ENCODE assay signal across 18 cellular contexts in genomic region chr22:45946805-45947600, GRCh38. TPM values are rescaled to one million over a fixed set of nuclear protein-coding genes. Genes with fewer than 3 reads are reported as not detected.
DNase-seq lines count a peak whose midpoint lies in the region; ATAC-seq and TF ChIP-seq lines count a peak whose summit lies in the region.
"Had no signal": no experiment of that assay in that cellular context is flagged by ENCODE, and none has a peak within 500 bp of the region (broad histone marks: within the 10 kb centered on the region; RNA-seq: fewer than 3 reads in every experiment).

No MANE protein-coding gene starts in this region.

- intact Hi-C loops in activated naive CD4-positive, alpha-beta T cell treated with anti-CD3 and anti-CD28 coated beads for 36 hours (cut with micrococcal nuclease): no loop called here

- POLR2A ChIA-PET in WTC11 (lab: Charles Lee): no interaction called here

- no peak overlapping the region for H3K14ac ChIP-seq in mesenchymal stem cell (ENCODE audit: low read length in 2 of 2)

- no peak overlapping the region for H3K4me3 Mint-ChIP-seq in activated naive CD4-positive, alpha-beta T cell treated with anti-CD3 and anti-CD28 coated beads, Interleukin-2, amount 10 ng/mL, durations not matched to agents 7 days and 5 days
- no peak overlapping the region for H3K4me3 Mint-ChIP-seq in activated naive CD4-positive, alpha-beta T cell treated with anti-CD3 and anti-CD28 coated beads for 36 hours
- H3K4me3 Mint-ChIP-seq in WTC11: no peak overlapping the region
- H3K4me3 Mint-ChIP-seq: stimulated activated naive CD8-positive, alpha-beta T cell treated with anti-CD3 and anti-CD28 coated beads, Interleukin-15, Interleukin-2, amounts not matched to agents 100 ng/mL and 50 ng/mL, for 24 hours had no signal

- H3K4me2 ChIP-seq in mesenchymal stem cell (ENCODE audit: low read length, poor library complexity, severe bottlenecking): no peak overlapping the region

- no peaks in the 10 kb centered on the region for H3K36me3 Mint-ChIP-seq in activated naive CD4-positive, alpha-beta T cell treated with anti-CD3 and anti-CD28 coated beads, Interleukin-2, amount 10 ng/mL, durations not matched to agents 7 days and 5 days
- H3K36me3 Mint-ChIP-seq in activated naive CD4-positive, alpha-beta T cell treated with anti-CD3 and anti-CD28 coated beads for 36 hours (ENCODE audit: low read depth): no peaks in the 10 kb centered on the region
- H3K36me3 Mint-ChIP-seq in WTC11: no peaks in the 10 kb centered on the region

- H3K36me3 ChIP-seq in upper lobe of left lung (no peaks in the 10 kb centered on the region), mesenchymal stem cell (ENCODE audit: control insufficient read depth in 1 of 2, insufficient read depth in 2 of 2, low read depth in 1 of 2, low read length in 2 of 2) (peaks cover 0 to 70% of the 10 kb centered on the region in 2 experiments)

- CTCF ChIA-PET in activated naive CD4-positive, alpha-beta T cell treated with anti-CD3 and anti-CD28 coated beads, Interleukin-2, amount 10 ng/mL, durations not matched to agents 7 days and 5 days (lab: Charles Lee): no interaction called here
- CTCF ChIA-PET in activated naive CD4-positive, alpha-beta T cell treated with anti-CD3 and anti-CD28 coated beads for 36 hours (lab: Charles Lee): no interaction called here
- CTCF ChIA-PET in WTC11 (lab: Charles Lee): interaction anchor here (1.1 to 1.5 kb wide), 3 partner anchors 17 to 83 kb away, joined by 3 to 9 read pairs (median 3); no protein-coding TSS in a partner anchor

- H2BK15ac ChIP-seq in mesenchymal stem cell (ENCODE audit: low read depth, poor library complexity, severe bottlenecking): no peak overlapping the region

- no peak overlapping the region for H4K8ac ChIP-seq in mesenchymal stem cell (ENCODE audit: low read length)

- DNase-seq in activated naive CD4-positive, alpha-beta T cell treated with anti-CD3 and anti-CD28 coated beads, Interleukin-2, amount 10 ng/mL, durations not matched to agents 7 days and 5 days: no peak
- DNase-seq in activated naive CD4-positive, alpha-beta T cell treated with anti-CD3 and anti-CD28 coated beads for 36 hours: no peak
- no peak for DNase-seq in WTC11 (ENCODE audit: low spot score)
- DNase-seq in medulla oblongata (ENCODE audit: extremely low spot score): peak; percentile 13
- DNase-seq in upper lobe of left lung: peak; percentile 30 to 58
- no peak for DNase-seq in erythroblast (lab: John Stamatoyannopoulos, UW)
- DNase-seq in mesenchymal stem cell: no peak
- DNase-seq: activated CD4-positive, alpha-beta T cell treated with anti-CD3 and anti-CD28 coated beads for 4 hours; activated CD8-positive, alpha-beta memory T cell treated with anti-CD3 and anti-CD28 coated beads, Interleukin-2, amount 50 U/mL, for 48 hours; activated naive CD4-positive, alpha-beta T cell treated with Interleukin-2 at 50 U/mL for 16 hours; NCI-H446 treated with DMSO at 0.1 percent for 48 hours; stimulated activated CD4-positive, alpha-beta T cell treated with anti-CD3 and anti-CD28 coated beads, Interleukin-12 subunit alpha, Interleukin-12 subunit beta, amount 100 ng/mL, for 4 hours; T1000 had no signal

- no peak overlapping the region for H2AFZ ChIP-seq in mesenchymal stem cell (ENCODE audit: low read depth, low read length)

- peak overlapping the region; percentile 9 for H3K27ac Mint-ChIP-seq in activated naive CD4-positive, alpha-beta T cell treated with anti-CD3 and anti-CD28 coated beads, Interleukin-2, amount 10 ng/mL, durations not matched to agents 7 days and 5 days
- no peak overlapping the region for H3K27ac Mint-ChIP-seq in activated naive CD4-positive, alpha-beta T cell treated with anti-CD3 and anti-CD28 coated beads for 36 hours
- H3K27ac Mint-ChIP-seq in WTC11: peak overlapping the region; percentile 41; the same call in 1 of the 2 replicates
- H3K27ac Mint-ChIP-seq: progenitor cell of endocrine pancreas; stimulated activated naive CD8-positive, alpha-beta T cell treated with anti-CD3 and anti-CD28 coated beads, Interleukin-15, Interleukin-2, amounts not matched to agents 100 ng/mL and 50 ng/mL, for 24 hours had no signal

- H3K4ac ChIP-seq in mesenchymal stem cell (ENCODE audit: low read depth in 1 of 2, low read length in 2 of 2): no peak overlapping the region

- TF ChIP-seq CTCF in WTC11 (IDR thresholded peaks at IDR 0.05) (no peak), upper lobe of left lung (IDR thresholded peaks at IDR 0.05) (no peak)

- ATAC-seq in WTC11 (no peak), upper lobe of left lung (ENCODE audit: low FRiP score in 2 of 2) (no peak), HG03342 (IDR thresholded peaks at IDR 0.05; ENCODE audit: unreplicated experiment) (no peak)

- H3K18ac ChIP-seq in mesenchymal stem cell (ENCODE audit: low read depth in 1 of 2, low read length in 2 of 2): no peak overlapping the region

- no peak for TF ChIP-seq POLR2A in upper lobe of left lung (IDR thresholded peaks at IDR 0.05)
- no peak for TF ChIP-seq POLR2A in erythroblast (IDR thresholded peaks at IDR 0.05; ENCODE audit: low read length)

- H3K4me1 ChIP-seq in upper lobe of left lung (no peaks in the 10 kb centered on the region), mesenchymal stem cell (ENCODE audit: control insufficient read depth, insufficient read depth, low read depth, low read length) (peaks cover 39% of the 10 kb centered on the region)

- H3K9me3 ChIP-seq in upper lobe of left lung (no peaks in the 10 kb centered on the region), mesenchymal stem cell (ENCODE audit: control insufficient read depth, low read length) (no peaks in the 10 kb centered on the region)

- no peak overlapping the region for H2BK5ac ChIP-seq in mesenchymal stem cell (ENCODE audit: low read depth, low read length, poor library complexity, severe bottlenecking)

- no peaks in the 10 kb centered on the region for H3K9me3 Mint-ChIP-seq in activated naive CD4-positive, alpha-beta T cell treated with anti-CD3 and anti-CD28 coated beads, Interleukin-2, amount 10 ng/mL, durations not matched to agents 7 days and 5 days
- no peaks in the 10 kb centered on the region for H3K9me3 Mint-ChIP-seq in activated naive CD4-positive, alpha-beta T cell treated with anti-CD3 and anti-CD28 coated beads for 36 hours
- no peaks in the 10 kb centered on the region for H3K9me3 Mint-ChIP-seq in WTC11
- H3K9me3 Mint-ChIP-seq: stimulated activated naive CD8-positive, alpha-beta T cell treated with anti-CD3 and anti-CD28 coated beads, Interleukin-15, Interleukin-2, amounts not matched to agents 100 ng/mL and 50 ng/mL, for 24 hours had no signal

- H3K27me3 Mint-ChIP-seq in activated naive CD4-positive, alpha-beta T cell treated with anti-CD3 and anti-CD28 coated beads, Interleukin-2, amount 10 ng/mL, durations not matched to agents 7 days and 5 days: peaks cover 17% of the 10 kb centered on the region
- H3K27me3 Mint-ChIP-seq in activated naive CD4-positive, alpha-beta T cell treated with anti-CD3 and anti-CD28 coated beads for 36 hours (ENCODE audit: low read depth): peaks cover 7% of the 10 kb centered on the region
- no peaks in the 10 kb centered on the region for H3K27me3 Mint-ChIP-seq in WTC11 (ENCODE audit: low read depth)

- no peak overlapping the region for H3K23ac ChIP-seq in mesenchymal stem cell (ENCODE audit: low read length in 2 of 2)

- no peaks in the 10 kb centered on the region for H3K4me1 Mint-ChIP-seq in activated naive CD4-positive, alpha-beta T cell treated with anti-CD3 and anti-CD28 coated beads, Interleukin-2, amount 10 ng/mL, durations not matched to agents 7 days and 5 days
- H3K4me1 Mint-ChIP-seq in activated naive CD4-positive, alpha-beta T cell treated with anti-CD3 and anti-CD28 coated beads for 36 hours (ENCODE audit: low read depth): no peaks in the 10 kb centered on the region
- H3K4me1 Mint-ChIP-seq in WTC11: no peaks in the 10 kb centered on the region

- no peak overlapping the region for H2BK120ac ChIP-seq in mesenchymal stem cell (ENCODE audit: low read depth, low read length)

- TF ChIP-seq EP300 in upper lobe of left lung (IDR thresholded peaks at IDR 0.05): no peak

- no peak overlapping the region for H3K27ac ChIP-seq in upper lobe of left lung
- H3K27ac ChIP-seq in mesenchymal stem cell (ENCODE audit: low read length, poor library complexity, severe bottlenecking): no peak overlapping the region

- peaks cover 37% of the 10 kb centered on the region for H3K79me1 ChIP-seq in mesenchymal stem cell (replicated peaks; ENCODE audit: low read length, poor library complexity, severe bottlenecking)

- no peak overlapping the region for H2AK5ac ChIP-seq in mesenchymal stem cell (ENCODE audit: low read length, severe bottlenecking)

- H3K9ac ChIP-seq in mesenchymal stem cell (ENCODE audit: low read length): no peak overlapping the region

- H4K91ac ChIP-seq in mesenchymal stem cell (ENCODE audit: low read length): no peak overlapping the region

- WGBS in upper lobe of left lung, 2 donors: 71 to 84% methylated on average over 7 to 16 of the region's 17 CpGs
- 83% methylated on average over 17 of the region's 17 CpGs for whole genome bisulfite sequencing in mesenchymal stem cell

- H3K4me3 ChIP-seq in upper lobe of left lung (no peak overlapping the region), mesenchymal stem cell (ENCODE audit: insufficient read depth in 1 of 2, low read depth in 1 of 2, low read length in 2 of 2) (no peak overlapping the region)

- H2BK12ac ChIP-seq in mesenchymal stem cell (ENCODE audit: low read length in 2 of 2): no peak overlapping the region

- no peaks in the 10 kb centered on the region for H3K27me3 ChIP-seq in upper lobe of left lung
- peaks cover 0 to 67% of the 10 kb centered on the region in 2 experiments for H3K27me3 ChIP-seq in mesenchymal stem cell (ENCODE audit: control insufficient read depth in 1 of 2, insufficient read depth in 1 of 2, low read length in 2 of 2)

TF ChIP-seq in WTC11, 78 proteins besides CTCF, POLR2A, EP300 and RAD21 (continues in another document):
- TF ChIP-seq, protein P1, sequence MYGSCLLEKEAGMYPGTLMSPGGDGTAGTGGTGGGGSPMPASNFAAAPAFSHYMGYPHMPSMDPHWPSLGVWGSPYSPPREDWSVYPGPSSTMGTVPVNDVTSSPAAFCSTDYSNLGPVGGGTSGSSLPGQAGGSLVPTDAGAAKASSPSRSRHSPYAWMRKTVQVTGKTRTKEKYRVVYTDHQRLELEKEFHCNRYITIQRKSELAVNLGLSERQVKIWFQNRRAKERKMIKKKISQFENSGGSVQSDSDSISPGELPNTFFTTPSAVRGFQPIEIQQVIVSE (CRISPR knock-in tag; IDR thresholded peaks at IDR 0.05; ENCODE audit: borderline replicate concordance): no peak
- TF ChIP-seq ZNF423 (CRISPR knock-in tag; IDR thresholded peaks at IDR 0.05): no peak

RNA-seq across cellular contexts. Expression of gene WNT7B, which starts 30.0 kb away (rescaled TPM):
- total RNA-seq in activated naive CD4-positive, alpha-beta T cell treated with anti-CD3 and anti-CD28 coated beads for 36 hours: not detected
- 0.18 to 0.33 TPM (median 0.23 TPM) in 3 replicates for total RNA-seq in WTC11 (2021)
- 10 to 100 TPM in 2 of 6 donors, 1 to 10 TPM in 4; 5.2 to 15.6 (median 8.8) TPM for total RNA-seq in upper lobe of left lung
- not detected for polyA plus RNA-seq in mesenchymal stem cell (2013, experiment 1 of 2)
- not detected for polyA plus RNA-seq in mesenchymal stem cell (2013, experiment 2 of 2)
- total RNA-seq: OCI-LY7, SK-MEL-5 had no signal

Comparison
In these comparisons a context has a peak if more than half of its experiments do, and no peak if none do; other contexts are left out.
1. DNase-seq: peak in medulla oblongata (single experiment) and upper lobe of left lung (2 of 2); none in activated naive CD4-positive, alpha-beta T cell treated with anti-CD3 and anti-CD28 coated beads, Interleukin-2, amount 10 ng/mL, durations not matched to agents 7 days and 5 days (single experiment), activated naive CD4-positive, alpha-beta T cell treated with anti-CD3 and anti-CD28 coated beads for 36 hours (single experiment), WTC11 (single experiment), erythroblast (0 of 2) and mesenchymal stem cell (single experiment).